ENCODE assay signal across 8 cellular contexts in genomic region chr10:78362406-78363022, GRCh38.
DNase-seq lines count a peak whose midpoint lies in the region; ATAC-seq and TF ChIP-seq lines count a peak whose summit lies in the region.
"Had no signal": no experiment of that assay in that cellular context is flagged by ENCODE, and none has a peak within 500 bp of the region (broad histone marks: within the 10 kb centered on the region; RNA-seq: fewer than 3 reads in every experiment).

No MANE protein-coding gene starts in this region.

- no peaks in the 10 kb centered on the region for H3K36me3 Mint-ChIP-seq in endothelial cell (ENCODE audit: low read depth, unreplicated experiment)
- no peaks in the 10 kb centered on the region for H3K36me3 Mint-ChIP-seq in natural killer cell treated with Interleukin-12 subunit alpha and Interleukin-12 subunit beta and Interleukin-15 and Interleukin-18, amount 100 ng/mL, for 72 hours

- no peaks in the 10 kb centered on the region for H3K9me3 Mint-ChIP-seq in endothelial cell (ENCODE audit: unreplicated experiment)
- H3K9me3 Mint-ChIP-seq in natural killer cell treated with Interleukin-12 subunit alpha and Interleukin-12 subunit beta and Interleukin-15 and Interleukin-18, amount 100 ng/mL, for 72 hours = no peaks in the 10 kb centered on the region

- H3K4me1 Mint-ChIP-seq in endothelial cell (ENCODE audit: unreplicated experiment) = peaks cover 23% of the 10 kb centered on the region
- peaks cover 12 to 17% of the 10 kb centered on the region in 2 donors for H3K4me1 Mint-ChIP-seq in natural killer cell treated with Interleukin-12 subunit alpha and Interleukin-12 subunit beta and Interleukin-15 and Interleukin-18, amount 100 ng/mL, for 72 hours (ENCODE audit: low read depth in 2 of 2)

- DNase-seq in GDM1 (lab: John Stamatoyannopoulos, UW) (peak; percentile 85), NCI-H226 (peak; percentile 33), endothelial cell (ENCODE audit: low spot score) (peak; percentile 40), NCI-H187 (lab: John Stamatoyannopoulos, UW) (no peak), T1000 (lab: John Stamatoyannopoulos, UW) (no peak)
- DNase-seq in natural killer cell treated with Interleukin-12 subunit alpha and Interleukin-12 subunit beta and Interleukin-15 and Interleukin-18, amount 100 ng/mL, for 72 hours (ENCODE audit: low spot score) = peak; percentile 61
- DNase-seq: NCI-H1436 had no signal

- peak; percentile 39 to 40 for ATAC-seq in natural killer cell treated with Interleukin-12 subunit alpha and Interleukin-12 subunit beta and Interleukin-15 and Interleukin-18, amount 100 ng/mL, for 72 hours
- no peak for ATAC-seq in GM21723 (IDR thresholded peaks at IDR 0.05; ENCODE audit: unreplicated experiment)

- TF ChIP-seq CTCF in endothelial cell (IDR thresholded peaks at IDR 0.05; ENCODE audit: unreplicated experiment) = no peak

- H3K27ac Mint-ChIP-seq in endothelial cell (ENCODE audit: unreplicated experiment) = peak overlapping the region; percentile 44
- peak overlapping the region; percentile 27 to 87 for H3K27ac Mint-ChIP-seq in natural killer cell treated with Interleukin-12 subunit alpha and Interleukin-12 subunit beta and Interleukin-15 and Interleukin-18, amount 100 ng/mL, for 72 hours

- H3K4me3 Mint-ChIP-seq in endothelial cell (ENCODE audit: unreplicated experiment) = no peak overlapping the region
- peak overlapping the region; percentile 41 for H3K4me3 Mint-ChIP-seq in natural killer cell treated with Interleukin-12 subunit alpha and Interleukin-12 subunit beta and Interleukin-15 and Interleukin-18, amount 100 ng/mL, for 72 hours

- peaks cover 8% of the 10 kb centered on the region for H3K27me3 Mint-ChIP-seq in endothelial cell (ENCODE audit: unreplicated experiment)
- H3K27me3 Mint-ChIP-seq in natural killer cell treated with Interleukin-12 subunit alpha and Interleukin-12 subunit beta and Interleukin-15 and Interleukin-18, amount 100 ng/mL, for 72 hours = peaks cover 0 to 2% of the 10 kb centered on the region in 2 donors

Comparison
In these comparisons a context has a peak if more than half of its experiments do, and no peak if none do; other contexts are left out.
1. DNase-seq: peak in GDM1 (single experiment), NCI-H226 (single experiment), endothelial cell (single experiment) and natural killer cell treated with Interleukin-12 subunit alpha and Interleukin-12 subunit beta and Interleukin-15 and Interleukin-18, amount 100 ng/mL, for 72 hours (single experiment); none in NCI-H187 (0 of 2) and T1000 (single experiment).